In the genomic region with DNA sequence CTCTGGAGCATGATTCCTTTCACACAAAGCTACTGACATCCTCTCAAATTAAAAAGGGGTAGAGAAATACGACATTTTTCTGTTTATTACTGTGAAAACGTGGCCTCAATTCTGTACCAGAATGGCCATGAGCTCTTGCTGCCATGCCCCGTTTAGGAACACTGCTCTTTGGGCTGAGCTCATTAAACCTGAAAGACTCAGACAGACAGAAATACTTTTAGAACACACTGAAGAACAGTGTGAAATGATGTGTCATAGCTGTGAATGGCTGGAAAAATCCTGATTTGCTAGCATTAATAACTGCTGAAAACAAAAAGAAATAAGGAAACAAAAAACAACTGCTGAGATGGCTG, we compare ENCODE assay signal across 21 cellular contexts. TPM values are rescaled to one million over a fixed set of nuclear protein-coding genes. Genes with fewer than 3 reads are reported as not detected.
"Had no signal": no experiment of that assay in that cellular context is flagged by ENCODE, and none has a peak within 500 bp of the region (broad histone marks: within the 10 kb centered on the region; RNA-seq: fewer than 3 reads in every experiment).

No MANE protein-coding gene starts in this region.

- H3K9me3 ChIP-seq: transverse colon, vagina had no signal

- H3K36me3 ChIP-seq: transverse colon, vagina had no signal

- H3K27ac ChIP-seq: transverse colon, vagina had no signal

- H3K27ac Mint-ChIP-seq: activated CD4-positive, alpha-beta T cell treated with anti-CD3 and anti-CD28 coated beads, Interleukin-2, amount 10 ng/mL, durations not matched to agents 24 days and 14 days; activated CD8-positive, alpha-beta T cell treated with anti-CD3 and anti-CD28 coated beads for 36 hours; nephron progenitor cell had no signal

- H3K4me1 ChIP-seq: transverse colon, vagina had no signal

- H3K27me3 ChIP-seq: transverse colon, vagina had no signal

- H3K4me3 ChIP-seq: vagina had no signal

- H3K4me1 Mint-ChIP-seq: activated CD4-positive, alpha-beta T cell treated with anti-CD3 and anti-CD28 coated beads, Interleukin-2, amount 10 ng/mL, durations not matched to agents 24 days and 14 days had no signal

- H3K9me3 Mint-ChIP-seq: activated CD4-positive, alpha-beta T cell treated with anti-CD3 and anti-CD28 coated beads, Interleukin-2, amount 10 ng/mL, durations not matched to agents 24 days and 14 days; activated CD8-positive, alpha-beta T cell treated with anti-CD3 and anti-CD28 coated beads for 36 hours; activated T-cell treated with anti-CD3 and anti-CD28 coated beads, Interleukin-2, amount 50 U/mL, for 4 hours; nephron progenitor cell had no signal

- ATAC-seq: activated CD8-positive, alpha-beta T cell treated with anti-CD3 and anti-CD28 coated beads for 36 hours; activated T-cell treated with anti-CD3 and anti-CD28 coated beads, Interleukin-2, amount 50 U/mL, for 4 hours; stimulated activated naive CD8-positive, alpha-beta T cell treated with anti-CD3 and anti-CD28 coated beads, Interleukin-15, Interleukin-2, amounts not matched to agents 100 U/mL and 50 U/mL, for 24 hours had no signal

- DNase-seq: activated CD4-positive, alpha-beta T cell treated with anti-CD3 and anti-CD28 coated beads, Interleukin-2, amount 10 ng/mL, durations not matched to agents 24 days and 14 days; activated CD8-positive, alpha-beta memory T cell treated with anti-CD3 and anti-CD28 coated beads, Interleukin-2, amount 50 U/mL, for 4 hours; activated CD8-positive, alpha-beta T cell treated with anti-CD3 and anti-CD28 coated beads for 36 hours; activated naive CD4-positive, alpha-beta T cell treated with anti-CD3 and anti-CD28 coated beads, Interleukin-2, amount 50 U/mL, for 16 hours; activated T-cell treated with anti-CD3 and anti-CD28 coated beads, Interleukin-2, amount 50 U/mL, for 4 hours; dermis blood vessel endothelial cell; effector memory CD4-positive, alpha-beta T cell; foreskin melanocyte; glutamatergic neuron; hypothalamus; kidney; midbrain; nephron progenitor cell; nucleus accumbens; retina; stimulated activated CD4-positive, alpha-beta T cell treated with anti-CD3 and anti-CD28 coated beads, Interleukin-2, amount 100 ng/mL, for 24 hours; stimulated activated naive CD8-positive, alpha-beta T cell treated with anti-CD3 and anti-CD28 coated beads, Interleukin-15, Interleukin-2, amounts not matched to agents 100 U/mL and 50 U/mL, for 24 hours; T-helper 1 cell; T1000; transverse colon had no signal

- H3K4me3 Mint-ChIP-seq: activated CD4-positive, alpha-beta T cell treated with anti-CD3 and anti-CD28 coated beads, Interleukin-2, amount 10 ng/mL, durations not matched to agents 24 days and 14 days; activated CD8-positive, alpha-beta T cell treated with anti-CD3 and anti-CD28 coated beads for 36 hours; activated T-cell treated with anti-CD3 and anti-CD28 coated beads, Interleukin-2, amount 50 U/mL, for 4 hours; nephron progenitor cell had no signal

RNA-seq across cellular contexts. Expression of a gene that starts 50.4 kb away (rescaled TPM):
- total RNA-seq: activated CD4-positive, alpha-beta T cell treated with anti-CD3 and anti-CD28 coated beads, Interleukin-2, amount 10 ng/mL, durations not matched to agents 24 days and 14 days had no signal
